In the genomic region with DNA sequence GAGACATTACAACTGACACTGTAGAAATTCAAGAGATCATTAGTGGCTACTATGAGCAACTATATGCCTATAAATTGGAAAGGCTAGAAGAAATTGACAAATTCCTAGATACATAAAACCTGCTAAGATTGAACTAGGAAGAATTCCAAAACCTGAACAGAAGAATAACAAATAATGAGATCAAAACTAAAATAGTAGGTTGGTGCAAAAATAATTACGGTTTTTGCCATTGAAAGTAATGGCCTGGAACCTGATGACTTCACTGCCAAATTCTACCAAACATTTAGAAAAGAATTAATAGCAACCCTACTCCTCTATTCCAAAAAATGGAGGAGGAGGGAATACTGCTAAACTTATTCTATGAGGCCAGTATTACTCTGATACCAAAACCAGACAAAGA, we compare ENCODE assay signal across 8 cellular contexts.
"Had no signal": no experiment of that assay in that cellular context is flagged by ENCODE, and none has a peak within 500 bp of the region (broad histone marks: within the 10 kb centered on the region; RNA-seq: fewer than 3 reads in every experiment).

No MANE protein-coding gene starts in this region.

- FAIRE-seq: HTR-8/SVneo, K562 had no signal

- H3K4me2 ChIP-seq: KMS-11 had no signal

- H3K9ac ChIP-seq: KMS-11 had no signal

- H3K4me3 ChIP-seq: K562 had no signal

- ATAC-seq: K562 had no signal

- H3K27ac ChIP-seq: HL-60, KMS-11 had no signal

- DNase-seq: IMR-90, KBM-7, KG1 had no signal

- H3K27ac Mint-ChIP-seq: IgD-negative memory B cell had no signal
